34 cellular contexts compared by ENCODE assay signal in the genomic region with DNA sequence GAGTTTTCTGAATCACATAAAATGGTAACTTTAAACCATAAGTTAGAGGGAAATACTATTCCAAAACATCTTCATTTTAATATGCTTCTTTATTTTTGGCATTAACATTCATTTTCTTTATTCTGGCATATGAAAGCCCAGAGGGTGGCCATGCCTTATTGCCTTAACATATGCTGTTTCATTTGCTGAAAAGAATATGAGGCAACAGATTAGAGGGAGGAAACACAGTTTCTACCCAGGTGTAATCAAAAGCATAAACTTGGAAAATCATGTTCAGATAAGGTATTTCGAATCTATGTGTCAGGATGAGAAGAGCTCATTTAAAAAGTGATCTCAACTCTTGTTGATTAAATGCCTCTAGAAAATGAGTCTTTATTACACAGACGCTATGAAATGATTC.
"Had no signal": no experiment of that assay in that cellular context is flagged by ENCODE, and none has a peak within 500 bp of the region (broad histone marks: within the 10 kb centered on the region; RNA-seq: fewer than 3 reads in every experiment).

No MANE protein-coding gene starts in this region.

- H3K4me3 ChIP-seq: body of pancreas, breast epithelium, Peyer's patch, SJSA1 had no signal

- H3K36me3 ChIP-seq: breast epithelium, Peyer's patch, SJSA1, WERI-Rb-1 had no signal

- H3K9me3 ChIP-seq: body of pancreas, breast epithelium, Peyer's patch, SJSA1 had no signal

- H3K27me3 ChIP-seq: body of pancreas, breast epithelium, Peyer's patch, SJSA1 had no signal

- DNase-seq: activated CD4-positive, alpha-beta T cell treated with anti-CD3 and anti-CD28 coated beads for 1 hour; activated CD4-positive, alpha-beta T cell treated with anti-CD3 and anti-CD28 coated beads, Interleukin-2, amount 10 ng/mL, durations not matched to agents 24 days and 14 days; activated CD4-positive, alpha-beta T cell treated with anti-CD3 and anti-CD28 coated beads, Interleukin-2, amount 50 U/mL, for 4 hours; activated CD4-positive, CD25-positive, alpha-beta regulatory T cell; activated CD8-positive, alpha-beta T cell treated with anti-CD3 and anti-CD28 coated beads for 36 hours; activated effector memory CD4-positive, alpha-beta T cell treated with anti-CD3 and anti-CD28 coated beads, Interleukin-2, amount 50 U/mL, for 16 hours; activated naive CD4-positive, alpha-beta T cell; activated naive CD4-positive, alpha-beta T cell treated with anti-CD3 and anti-CD28 coated beads, Interleukin-2, amount 50 U/mL, for 16 hours; activated naive CD8-positive, alpha-beta T cell treated with anti-CD3 and anti-CD28 coated beads for 36 hours; activated T-cell treated with anti-CD3 and anti-CD28 coated beads, Interleukin-2, amount 50 U/mL, for 1 hour; activated T-cell treated with anti-CD3 and anti-CD28 coated beads, Interleukin-2, amount 50 U/mL, for 72 hours; body of pancreas; MM.1S; MV-4-11; NCI-H1092; NCI-H1417; NCI-H146; NCI-H1930; NCI-H2081 treated with DMSO at 0.1 percent for 48 hours; NCI-H345; NCI-H524 treated with DMSO at 0.1 percent for 48 hours; PC-3; Peyer's patch; RPMI8226; SHP77 treated with DMSO at 0.1 percent for 48 hours; T-cell; T-helper 17 cell; T-helper 9 cell; WERI-Rb-1 had no signal

- H3K4me1 Mint-ChIP-seq: activated CD4-positive, alpha-beta T cell treated with anti-CD3 and anti-CD28 coated beads, Interleukin-2, amount 10 ng/mL, durations not matched to agents 24 days and 14 days; activated naive CD8-positive, alpha-beta T cell treated with anti-CD3 and anti-CD28 coated beads for 36 hours; activated T-helper 17 cell treated with anti-CD3 and anti-CD28 coated beads, Interleukin-2, amount 50 U/mL, for 72 hours; T-cell; T-helper 17 cell had no signal

- H3K9ac ChIP-seq: KMS-11 had no signal

- H3K36me3 Mint-ChIP-seq: activated naive CD8-positive, alpha-beta T cell treated with anti-CD3 and anti-CD28 coated beads for 36 hours; T-cell had no signal

- H3K4me2 ChIP-seq: KMS-11 had no signal

- H3K4me3 Mint-ChIP-seq: activated CD4-positive, alpha-beta T cell treated with anti-CD3 and anti-CD28 coated beads, Interleukin-2, amount 10 ng/mL, durations not matched to agents 24 days and 14 days; activated CD8-positive, alpha-beta T cell treated with anti-CD3 and anti-CD28 coated beads for 36 hours; activated naive CD8-positive, alpha-beta T cell treated with anti-CD3 and anti-CD28 coated beads for 36 hours; activated T-cell treated with anti-CD3 and anti-CD28 coated beads, Interleukin-2, amount 50 U/mL, for 72 hours; activated T-helper 17 cell treated with anti-CD3 and anti-CD28 coated beads, Interleukin-2, amount 50 U/mL, for 72 hours; T-cell; T-helper 17 cell had no signal

- ATAC-seq: activated CD8-positive, alpha-beta T cell treated with anti-CD3 and anti-CD28 coated beads for 36 hours; activated T-cell treated with anti-CD3 and anti-CD28 coated beads, Interleukin-2, amount 50 U/mL, for 72 hours; activated T-helper 17 cell treated with anti-CD3 and anti-CD28 coated beads, Interleukin-2, amount 50 U/mL, for 72 hours; body of pancreas; PC-3; SK-N-SH treated with all-trans-retinoic acid at 6 μM for 48 hours; T-cell; T-helper 17 cell had no signal

- H3K9me3 Mint-ChIP-seq: activated CD4-positive, alpha-beta T cell treated with anti-CD3 and anti-CD28 coated beads, Interleukin-2, amount 10 ng/mL, durations not matched to agents 24 days and 14 days; activated CD8-positive, alpha-beta T cell treated with anti-CD3 and anti-CD28 coated beads for 36 hours; activated naive CD8-positive, alpha-beta T cell treated with anti-CD3 and anti-CD28 coated beads for 36 hours; activated T-cell treated with anti-CD3 and anti-CD28 coated beads, Interleukin-2, amount 50 U/mL, for 72 hours; activated T-helper 17 cell treated with anti-CD3 and anti-CD28 coated beads, Interleukin-2, amount 50 U/mL, for 72 hours; T-cell had no signal

- H3K27ac ChIP-seq: body of pancreas, breast epithelium, KMS-11, Peyer's patch, SJSA1, WERI-Rb-1 had no signal

- H3K27ac Mint-ChIP-seq: activated CD4-positive, alpha-beta T cell treated with anti-CD3 and anti-CD28 coated beads, Interleukin-2, amount 10 ng/mL, durations not matched to agents 24 days and 14 days; activated CD8-positive, alpha-beta T cell treated with anti-CD3 and anti-CD28 coated beads for 36 hours; activated naive CD8-positive, alpha-beta T cell treated with anti-CD3 and anti-CD28 coated beads for 36 hours; activated T-cell treated with anti-CD3 and anti-CD28 coated beads, Interleukin-2, amount 50 U/mL, for 72 hours; activated T-helper 17 cell treated with anti-CD3 and anti-CD28 coated beads, Interleukin-2, amount 50 U/mL, for 72 hours; T-cell; T-helper 17 cell had no signal

- H3K27me3 Mint-ChIP-seq: activated CD4-positive, alpha-beta T cell treated with anti-CD3 and anti-CD28 coated beads, Interleukin-2, amount 10 ng/mL, durations not matched to agents 24 days and 14 days; activated CD8-positive, alpha-beta T cell treated with anti-CD3 and anti-CD28 coated beads for 36 hours; activated T-helper 17 cell treated with anti-CD3 and anti-CD28 coated beads, Interleukin-2, amount 50 U/mL, for 72 hours; T-cell; T-helper 17 cell had no signal
